18 cellular contexts compared by ENCODE assay signal in genomic region chr3:46853441-46854410, GRCh38. TPM values are rescaled to one million over a fixed set of nuclear protein-coding genes. Genes with fewer than 3 reads are reported as not detected.
DNase-seq lines count a peak whose midpoint lies in the region; ATAC-seq and TF ChIP-seq lines count a peak whose summit lies in the region.
"Had no signal": no experiment of that assay in that cellular context is flagged by ENCODE, and none has a peak within 500 bp of the region (broad histone marks: within the 10 kb centered on the region; RNA-seq: fewer than 3 reads in every experiment).

No MANE protein-coding gene starts in this region.

- ATAC-seq in Right ventricle myocardium superior (ENCODE audit: poor library complexity) = peak; percentile 8
- ATAC-seq in aorta (ENCODE audit: low FRiP score) = no peak
- ATAC-seq in HG02970 (IDR thresholded peaks at IDR 0.05; ENCODE audit: low FRiP score, unreplicated experiment) = no peak
- ATAC-seq: activated CD8-positive, alpha-beta T cell treated with anti-CD3 and anti-CD28 coated beads for 36 hours; activated naive CD4-positive, alpha-beta T cell treated with anti-CD3 and anti-CD28 coated beads, Interleukin-2, amount 50 U/mL, for 72 hours; stimulated activated naive CD8-positive, alpha-beta T cell treated with anti-CD3 and anti-CD28 coated beads, Interleukin-15, Interleukin-2, amounts not matched to agents 100 U/mL and 50 U/mL, for 24 hours had no signal

- H3K9me3 ChIP-seq in right atrium auricular region = no peaks in the 10 kb centered on the region
- H3K9me3 ChIP-seq in ovary = no peaks in the 10 kb centered on the region
- H3K9me3 ChIP-seq in aorta (ENCODE audit: control insufficient read depth, low read length) = no peaks in the 10 kb centered on the region
- no peaks in the 10 kb centered on the region for H3K9me3 ChIP-seq in stomach
- H3K9me3 ChIP-seq: transverse colon had no signal

- WGBS in ovary, 3 donors = 50 to 67% (median 53%) methylated on average over 15 of the region's 15 CpGs
- 91 to 92% methylated on average over 15 of the region's 15 CpGs for WGBS in aorta, 2 donors
- WGBS in stomach, 5 donors = 77 to 89% (median 82%) methylated on average over 11 to 15 of the region's 15 CpGs

- H3K27me3 ChIP-seq in right atrium auricular region (no peaks in the 10 kb centered on the region), ovary (no peaks in the 10 kb centered on the region), aorta (ENCODE audit: control insufficient read depth in 1 of 2, insufficient read depth in 2 of 2, low read length in 1 of 2) (no peaks in the 10 kb centered on the region), stomach (peaks cover 0 to 20% (median 0%) of the 10 kb centered on the region in 3 donors)
- H3K27me3 ChIP-seq: transverse colon had no signal

- H3K36me3 ChIP-seq in right atrium auricular region (no peaks in the 10 kb centered on the region), ovary (no peaks in the 10 kb centered on the region), aorta (ENCODE audit: control insufficient read depth in 1 of 2, insufficient read depth in 2 of 2, low read length in 1 of 2) (no peaks in the 10 kb centered on the region), stomach (no peaks in the 10 kb centered on the region)
- H3K36me3 ChIP-seq: transverse colon had no signal

- H3K27ac ChIP-seq in right atrium auricular region = no peak overlapping the region
- no peak overlapping the region for H3K27ac ChIP-seq in ovary
- no peak overlapping the region for H3K27ac ChIP-seq in aorta (ENCODE audit: low read depth in 1 of 2, low read length in 2 of 2)
- H3K27ac ChIP-seq in stomach = no peak overlapping the region
- H3K27ac ChIP-seq: transverse colon had no signal

- TF ChIP-seq EP300 in ovary (IDR thresholded peaks at IDR 0.05) = no peak
- no peak for TF ChIP-seq EP300 in stomach (IDR thresholded peaks at IDR 0.05)

- H3K4me3 ChIP-seq in right atrium auricular region (no peak overlapping the region), ovary (no peak overlapping the region), aorta (ENCODE audit: low read length in 2 of 2) (no peak overlapping the region), stomach (no peak overlapping the region)
- H3K4me3 ChIP-seq: transverse colon had no signal

- TF ChIP-seq CTCF in right atrium auricular region (IDR thresholded peaks at IDR 0.05) (no peak), ovary (IDR thresholded peaks at IDR 0.05) (no peak), stomach (IDR thresholded peaks at IDR 0.05) (no peak)

- intact Hi-C loops in Right ventricle myocardium superior (cut with DNase I) (no loop called here), cardiac septum (cut with DNase I) (no loop called here), ovary (cut with DNase I) (loop anchor here in 1 of 4 donors (5.0 kb wide), 1 partner anchor 146 kb away; no protein-coding TSS in a partner anchor), aorta (cut with DNase I) (no loop called here), stomach (cut with DNase I; ENCODE audit: low total_unique reads) (no loop called here)

- TF ChIP-seq POLR2A in ovary (IDR thresholded peaks at IDR 0.05) = no peak
- no peak for TF ChIP-seq POLR2A in stomach (IDR thresholded peaks at IDR 0.05)

- DNase-seq in Right ventricle myocardium superior (peak; percentile 59), right atrium auricular region (ENCODE audit: low spot score) (no peak), cardiac septum (ENCODE audit: low spot score) (peak; percentile 72), ovary (peak in 3 of 5 donors; percentile 19 to 31 (median 24)), aorta (peak; percentile 32 to 43), stomach (no peak), NCI-H2196 (lab: John Stamatoyannopoulos, UW; ENCODE audit: unreplicated experiment) (no peak)
- DNase-seq: activated T-cell treated with anti-CD3 and anti-CD28 coated beads, Interleukin-2, amount 50 U/mL, for 48 hours; CD4-positive, CD25-positive, alpha-beta regulatory T cell; GDM1; NCI-H1417 treated with DMSO at 0.1 percent for 48 hours; NCI-H524 treated with DMSO at 0.1 percent for 48 hours; stimulated activated naive CD8-positive, alpha-beta T cell treated with anti-CD3 and anti-CD28 coated beads, Interleukin-15, Interleukin-2, amounts not matched to agents 100 U/mL and 50 U/mL, for 24 hours; SW 1271 had no signal

- no peaks in the 10 kb centered on the region for H3K4me1 ChIP-seq in right atrium auricular region
- peaks cover 7% of the 10 kb centered on the region for H3K4me1 ChIP-seq in ovary (ENCODE audit: insufficient read depth)
- H3K4me1 ChIP-seq in aorta (ENCODE audit: control insufficient read depth in 1 of 2, insufficient read depth in 2 of 2, low read length in 2 of 2) = no peaks in the 10 kb centered on the region
- H3K4me1 ChIP-seq in stomach = no peaks in the 10 kb centered on the region
- H3K4me1 ChIP-seq: transverse colon had no signal

RNA-seq across cellular contexts. Expression of gene MYL3, which starts 9.5 kb away (rescaled TPM):
- total RNA-seq in Right ventricle myocardium superior (10,727 TPM), right atrium auricular region (100 to 1,000 TPM; 208 to 223 TPM), cardiac septum (3,804 TPM), ovary (10 to 100 TPM in 1 of 7 donors, 1 to 10 TPM in 6; 2.6 to 10.8 (median 4.3) TPM), aorta (1 to 10 TPM; 1.8 to 3.0 TPM), stomach (1 to 10 TPM in 1 of 5 donors, not detected in 4; 3.1 TPM)
- polyA plus RNA-seq in ovary (1 to 10 TPM in 1 of 2 donors, under 1 TPM in 1; 0.63 to 2.9 TPM), aorta (10 to 100 TPM in 1 of 2 donors, 1 to 10 TPM in 1; 2.6 to 14.3 TPM), stomach (10 to 100 TPM in 1 of 3 donors, 1 to 10 TPM in 2; 1.5 to 11.5 (median 6.8) TPM)
- total RNA-seq: activated CD8-positive, alpha-beta T cell treated with anti-CD3 and anti-CD28 coated beads for 36 hours; activated naive CD4-positive, alpha-beta T cell treated with anti-CD3 and anti-CD28 coated beads, Interleukin-2, amount 50 U/mL, for 72 hours; CD4-positive, CD25-positive, alpha-beta regulatory T cell had no signal
- polyA plus RNA-seq: CD4-positive, CD25-positive, alpha-beta regulatory T cell had no signal

RNA-seq across cellular contexts. Expression of gene PTH1R, which starts 23.8 kb away (rescaled TPM):
- total RNA-seq in Right ventricle myocardium superior (11.8 TPM), right atrium auricular region (10 to 100 TPM in 1 of 2 donors, 1 to 10 TPM in 1; 7.2 to 10.1 TPM), cardiac septum (5.4 TPM), ovary (10 to 100 TPM in 6 of 7 donors, 1 to 10 TPM in 1; 5.9 to 23.9 (median 13.4) TPM), aorta (1 to 10 TPM; 6.6 to 6.7 TPM), stomach (1 to 10 TPM; 2.6 to 4.0 (median 3.5) TPM)
- polyA plus RNA-seq in ovary (1 to 10 TPM; 3.8 to 9.4 TPM), aorta (10 to 100 TPM in 1 of 2 donors, 1 to 10 TPM in 1; 8.4 to 38.6 TPM), stomach (10 to 100 TPM in 2 of 3 donors, 1 to 10 TPM in 1; 8.4 to 22.4 (median 20.9) TPM)
- total RNA-seq: activated CD8-positive, alpha-beta T cell treated with anti-CD3 and anti-CD28 coated beads for 36 hours; activated naive CD4-positive, alpha-beta T cell treated with anti-CD3 and anti-CD28 coated beads, Interleukin-2, amount 50 U/mL, for 72 hours; CD4-positive, CD25-positive, alpha-beta regulatory T cell had no signal
- polyA plus RNA-seq: CD4-positive, CD25-positive, alpha-beta regulatory T cell had no signal

Comparison
In these comparisons a context has a peak if more than half of its experiments do, and no peak if none do; other contexts are left out.
1. DNase-seq: peak in Right ventricle myocardium superior (single experiment), cardiac septum (single experiment), ovary (3 of 5) and aorta (2 of 2); none in right atrium auricular region (single experiment), stomach (single experiment) and NCI-H2196 (single experiment).
2. RNA of gene MYL3, which starts 9.5 kb away (total RNA-seq): 10,727 TPM in Right ventricle myocardium superior (single experiment), 3,804 TPM in cardiac septum (single experiment) and 208 to 223 TPM in right atrium auricular region; 2.6 to 10.8 TPM in ovary, 1.8 to 3.0 TPM in aorta and 3.1 TPM in stomach; every median in the first group is over 10 times any median in the second.